ENCODE assay signal across 9 cellular contexts in the genomic region with DNA sequence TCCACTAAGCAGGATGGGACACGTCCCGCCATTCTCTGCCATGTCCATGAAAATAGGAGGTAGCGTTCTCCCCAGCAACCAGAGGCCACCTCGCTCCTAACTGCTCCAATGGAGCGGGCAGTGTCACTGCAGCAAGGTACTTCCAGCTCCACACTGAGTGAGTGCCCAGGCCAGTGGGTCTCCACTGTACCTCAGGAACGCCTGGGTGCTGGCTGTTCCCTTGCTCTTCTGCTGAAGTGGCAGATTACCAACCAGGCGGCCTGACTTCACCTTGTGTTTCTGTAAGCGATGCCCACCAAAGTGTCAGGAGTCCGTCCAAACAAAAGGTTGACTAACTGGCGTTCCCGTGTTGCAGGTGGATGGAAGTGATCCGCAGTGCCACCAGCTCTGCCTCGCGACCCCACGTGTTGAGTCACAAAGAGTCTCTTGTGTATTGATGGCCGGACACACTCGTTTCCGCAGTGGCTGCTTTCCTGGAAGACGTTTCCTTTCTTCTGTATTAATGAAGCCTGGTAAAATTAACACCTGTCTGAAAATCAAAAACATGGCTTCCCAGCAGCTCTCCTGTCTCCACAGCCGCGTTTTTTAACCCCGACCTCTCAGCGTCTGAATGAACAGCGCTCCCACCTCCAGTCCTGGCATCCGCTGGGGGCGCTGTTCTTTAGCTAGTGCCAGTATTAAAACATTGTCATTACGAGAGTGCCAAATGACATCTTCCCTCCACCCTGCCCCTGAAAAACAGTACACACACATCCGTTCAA.
DNase-seq lines count a peak whose midpoint lies in the region; ATAC-seq lines count a peak whose summit lies in the region.
"Had no signal": no experiment of that assay in that cellular context is flagged by ENCODE, and none has a peak within 500 bp of the region (broad histone marks: within the 10 kb centered on the region; RNA-seq: fewer than 3 reads in every experiment).

No MANE protein-coding gene starts in this region.

- no peaks in the 10 kb centered on the region for H3K79me2 ChIP-seq in Karpas-422 (ENCODE audit: low read length)

- H3K9me2 ChIP-seq in Karpas-422 (replicated peaks; ENCODE audit: insufficient read depth, low read length): no peaks in the 10 kb centered on the region

- H3K4me2 ChIP-seq in Karpas-422 (ENCODE audit: low read depth, low read length, poor library complexity, severe bottlenecking): no peak overlapping the region

- no peak overlapping the region for H3K9ac ChIP-seq in Karpas-422 (ENCODE audit: low read length)

- ATAC-seq in GM19397 (IDR thresholded peaks at IDR 0.05; ENCODE audit: unreplicated experiment): no peak
- no peak for ATAC-seq in GM21390 (IDR thresholded peaks at IDR 0.05; ENCODE audit: unreplicated experiment)

- peaks cover 19% of the 10 kb centered on the region for H3K4me1 ChIP-seq in Karpas-422 (ENCODE audit: low read length)

- no peak overlapping the region for H3K27ac ChIP-seq in Karpas-422 (ENCODE audit: low read length)

- peaks cover 2% of the 10 kb centered on the region; the same call in 1 of the 2 replicates for H3K36me3 ChIP-seq in Karpas-422 (ENCODE audit: insufficient read depth, low read length)

- peaks cover 7% of the 10 kb centered on the region; the same call in 1 of the 2 replicates for H4K20me1 ChIP-seq in Karpas-422 (ENCODE audit: insufficient read depth, low read depth, low read length)

- no peak overlapping the region for H2AFZ ChIP-seq in Karpas-422 (ENCODE audit: low read length)

- DNase-seq in DMS79 (lab: John Stamatoyannopoulos, UW) (peak; percentile 91), Karpas-422 (peak; percentile 59), amygdala (lab: John Stamatoyannopoulos, UW) (peak in 38 of 56 donors; percentile 9 to 75 (median 46)), inferior parietal cortex (ENCODE audit: extremely low spot score) (peak; percentile 75), NCI-H2227 (lab: John Stamatoyannopoulos, UW; ENCODE audit: unreplicated experiment) (no peak)
- no peak for DNase-seq in activated CD4-positive, CD25-positive, alpha-beta regulatory T cell treated with anti-CD3 and anti-CD28 coated beads, Interleukin-2, amount 50 U/mL, for 72 hours

- no peak overlapping the region for H3K4me3 ChIP-seq in Karpas-422 (ENCODE audit: low read length)
- H3K4me3 ChIP-seq: lung had no signal

- no peaks in the 10 kb centered on the region for H3K27me3 ChIP-seq in Karpas-422 (ENCODE audit: low read length)

- no peaks in the 10 kb centered on the region for H3K9me3 ChIP-seq in Karpas-422 (ENCODE audit: low read length)

Comparison
In these comparisons a context has a peak if more than half of its experiments do, and no peak if none do; other contexts are left out.
1. DNase-seq: peak in DMS79 (single experiment), Karpas-422 (single experiment), amygdala (38 of 56) and inferior parietal cortex (single experiment); none in NCI-H2227 (single experiment) and activated CD4-positive, CD25-positive, alpha-beta regulatory T cell treated with anti-CD3 and anti-CD28 coated beads, Interleukin-2, amount 50 U/mL, for 72 hours (single experiment).